19 cellular contexts compared by ENCODE assay signal in the genomic region with DNA sequence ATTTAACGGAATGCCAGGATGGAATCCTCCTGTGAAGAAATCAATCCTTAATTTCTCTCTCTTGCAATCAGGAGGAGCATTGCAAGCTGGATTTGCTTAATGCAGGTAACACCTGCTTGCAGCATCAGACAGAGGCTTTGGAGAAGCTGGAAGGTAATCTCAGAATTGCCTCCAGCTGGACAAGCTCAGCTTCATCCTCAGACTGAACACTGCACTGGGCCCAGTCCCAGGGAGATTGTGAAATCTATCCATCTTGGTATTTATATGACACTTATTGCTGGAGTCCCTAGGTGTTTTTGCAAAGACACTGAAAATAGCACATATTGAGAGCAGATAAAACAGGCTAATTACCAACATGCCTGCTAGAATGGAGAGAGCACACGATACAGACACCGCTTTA.
A peak's percentile ranks its signal among the peaks of the same experiment; 100 is the strongest.
DNase-seq lines count a peak whose midpoint lies in the region; FAIRE-seq and TF ChIP-seq lines count a peak whose summit lies in the region.
"Had no signal": no experiment of that assay in that cellular context is flagged by ENCODE, and none has a peak within 500 bp of the region (broad histone marks: within the 10 kb centered on the region; RNA-seq: fewer than 3 reads in every experiment).

No MANE protein-coding gene starts in this region.

- no peaks in the 10 kb centered on the region for H3K36me3 ChIP-seq in HUES48 (ENCODE audit: control insufficient read depth, insufficient read depth, low read length)
- no peaks in the 10 kb centered on the region for H3K36me3 ChIP-seq in keratinocyte (ENCODE audit: control insufficient read depth in 2 of 2, extremely low read depth in 1 of 2, insufficient read depth in 2 of 2, low read length in 2 of 2)
- H3K36me3 ChIP-seq: vagina had no signal

- H3K27me3 ChIP-seq in HUES48 (ENCODE audit: control insufficient read depth, insufficient read depth, low read length) (no peaks in the 10 kb centered on the region), keratinocyte (ENCODE audit: control insufficient read depth, extremely low read depth, insufficient read depth, low read length) (no peaks in the 10 kb centered on the region)
- H3K27me3 ChIP-seq: vagina had no signal

- H3K4me2 ChIP-seq in keratinocyte (ENCODE audit: control insufficient read depth, extremely low read depth, insufficient read depth, low read depth, low read length): peak overlapping the region; percentile 6

- no peak for TF ChIP-seq CTCF in AG10803 (conservative IDR thresholded peaks at IDR 0.05; ENCODE audit: low read length)
- no peak for TF ChIP-seq CTCF in epithelial cell of esophagus (IDR thresholded peaks at IDR 0.05; ENCODE audit: insufficient read depth, low read depth, low read length, missing control alignments)
- no peak for TF ChIP-seq CTCF in keratinocyte (optimal IDR thresholded peaks at IDR 0.05 in 1 of 3, IDR thresholded peaks at IDR 0.05 in 1 of 3, conservative IDR thresholded peaks at IDR 0.05 in 1 of 3; ENCODE audit: extremely low read depth in 1 of 3, insufficient read depth in 2 of 3, low read length in 3 of 3)

- DNase-seq in AG10803 (ENCODE audit: low read depth): peak; percentile 49
- peak; percentile 16 for DNase-seq in epithelial cell of esophagus (ENCODE audit: low read depth)
- DNase-seq in keratinocyte (ENCODE audit: low read depth, low spot score): no peak
- DNase-seq in foreskin melanocyte: no peak
- no peak for DNase-seq in GF-D8 (lab: John Stamatoyannopoulos, UW)
- no peak for DNase-seq in NCI-H774 (lab: John Stamatoyannopoulos, UW)
- DNase-seq in head of caudate nucleus: no peak
- DNase-seq: activated CD4-positive, alpha-beta T cell treated with anti-CD3 and anti-CD28 coated beads, Interleukin-2, amount 50 U/mL, for 1 hour; activated gamma-delta T cell treated with Interleukin-2 at 50 U/mL for 16 hours; anterior cingulate cortex; effector memory CD4-positive, alpha-beta T cell; Karpas-422; lower lobe of right lung; occipital lobe; stimulated activated CD8-positive, alpha-beta memory T cell treated with anti-CD3 and anti-CD28 coated beads, Interleukin-4, amount 100 ng/mL, for 48 hours; substantia nigra had no signal

- intact Hi-C loops in head of caudate nucleus (cut with DNase I): no loop called here

- H3K4me1 ChIP-seq in HUES48 (ENCODE audit: control insufficient read depth, insufficient read depth, low read length) (peaks cover 46% of the 10 kb centered on the region), keratinocyte (ENCODE audit: control insufficient read depth, extremely low read depth, insufficient read depth, low read length) (peaks cover 45% of the 10 kb centered on the region)
- H3K4me1 ChIP-seq: lower lobe of right lung, vagina had no signal

- no peaks in the 10 kb centered on the region for H3K79me2 ChIP-seq in keratinocyte (ENCODE audit: control insufficient read depth, insufficient read depth, low read length)

- peak; percentile 36 for FAIRE-seq in keratinocyte (lab: Jason Lieb, UNC)

- H3K9me3 ChIP-seq in HUES48 (ENCODE audit: control insufficient read depth, insufficient read depth, low read length): no peaks in the 10 kb centered on the region
- no peaks in the 10 kb centered on the region for H3K9me3 ChIP-seq in keratinocyte (ENCODE audit: control insufficient read depth, low read depth, low read length)
- H3K9me3 ChIP-seq: lower lobe of right lung, vagina had no signal

- H3K4me3 ChIP-seq in AG10803 (ENCODE audit: low read length): no peak overlapping the region
- no peak overlapping the region for H3K4me3 ChIP-seq in HUES48 (ENCODE audit: low read depth, low read length)
- H3K4me3 ChIP-seq in epithelial cell of esophagus (ENCODE audit: low read length): no peak overlapping the region
- no peak overlapping the region for H3K4me3 ChIP-seq in keratinocyte (ENCODE audit: control insufficient read depth in 2 of 3, extremely low read depth in 1 of 3, insufficient read depth in 2 of 3, low read depth in 1 of 3, low read length in 3 of 3)
- H3K4me3 ChIP-seq: lower lobe of right lung, skin epidermis, vagina had no signal

- no peaks in the 10 kb centered on the region for H4K20me1 ChIP-seq in keratinocyte (ENCODE audit: control insufficient read depth, extremely low read depth, insufficient read depth, low read length)

- dilution Hi-C loops in keratinocyte (cut with MboI; ENCODE audit: extremely low pct_ligation_motif_present, low sequenced_read_pairs): no loop called here

- H2AFZ ChIP-seq in keratinocyte (ENCODE audit: control insufficient read depth, low read length): peak overlapping the region; percentile 82

- no peaks in the 10 kb centered on the region for H3K9me1 ChIP-seq in keratinocyte (ENCODE audit: control insufficient read depth, extremely low read depth, insufficient read depth, low read length)

- H3K27ac ChIP-seq in HUES48 (ENCODE audit: low read depth, low read length) (peak overlapping the region; percentile 81), keratinocyte (ENCODE audit: control insufficient read depth, insufficient read depth, low read length) (no peak overlapping the region)
- H3K27ac ChIP-seq: lower lobe of right lung, skin epidermis, vagina had no signal

- H3K9ac ChIP-seq in HUES48 (ENCODE audit: low read depth, low read length) (no peak overlapping the region), keratinocyte (ENCODE audit: control insufficient read depth, extremely low read depth, insufficient read depth, low read length) (no peak overlapping the region)

Comparison
In these comparisons a context has a peak if more than half of its experiments do, and no peak if none do; other contexts are left out.
1. DNase-seq: peak in AG10803 (single experiment) and epithelial cell of esophagus (single experiment); none in keratinocyte (single experiment), foreskin melanocyte (single experiment), GF-D8 (single experiment), NCI-H774 (single experiment) and head of caudate nucleus (0 of 42).